9 cellular contexts compared by ENCODE assay signal in genomic region chr11:61061081-61061826, GRCh38. TPM values are rescaled to one million over a fixed set of nuclear protein-coding genes. Genes with fewer than 3 reads are reported as not detected.
A peak's percentile ranks its signal among the peaks of the same experiment; 100 is the strongest.
DNase-seq lines count a peak whose midpoint lies in the region; ATAC-seq, FAIRE-seq and TF ChIP-seq lines count a peak whose summit lies in the region.
"Had no signal": no experiment of that assay in that cellular context is flagged by ENCODE, and none has a peak within 500 bp of the region (broad histone marks: within the 10 kb centered on the region; RNA-seq: fewer than 3 reads in every experiment).

No MANE protein-coding gene starts in this region.

- H3K4me3 Mint-ChIP-seq in activated T-cell treated with anti-CD3 and anti-CD28 coated beads, Interleukin-2, amount 50 U/mL, for 24 hours = peak overlapping the region; percentile 75

- peak; percentile 96 for FAIRE-seq in GM12891 (lab: Jason Lieb, UNC)
- FAIRE-seq: islet of Langerhans had no signal

- H3K27me3 Mint-ChIP-seq in activated T-cell treated with anti-CD3 and anti-CD28 coated beads, Interleukin-2, amount 50 U/mL, for 24 hours = no peaks in the 10 kb centered on the region

- no peak overlapping the region for H3K4me3 ChIP-seq in mucosa of descending colon

- H3K4me1 Mint-ChIP-seq in activated T-cell treated with anti-CD3 and anti-CD28 coated beads, Interleukin-2, amount 50 U/mL, for 24 hours (ENCODE audit: low read depth) = peaks cover 93% of the 10 kb centered on the region

- H3K9me3 Mint-ChIP-seq in activated T-cell treated with anti-CD3 and anti-CD28 coated beads, Interleukin-2, amount 50 U/mL, for 24 hours = no peaks in the 10 kb centered on the region

- DNase-seq in GM12891 (ENCODE audit: insufficient read length, low spot score) (peak; percentile 60), NCI-H69 (lab: John Stamatoyannopoulos, UW) (peak; percentile 20), mucosa of descending colon (no peak), NCI-H1930 (lab: John Stamatoyannopoulos, UW) (no peak), NCI-H1417 treated with DMSO at 0.1 percent for 48 hours (lab: John Stamatoyannopoulos, UW) (no peak), NCI-H1048 (lab: John Stamatoyannopoulos, UW) (no peak)
- peak; percentile 87 for DNase-seq in activated T-cell treated with anti-CD3 and anti-CD28 coated beads, Interleukin-2, amount 50 U/mL, for 24 hours

- peaks cover 88% of the 10 kb centered on the region for H3K36me3 Mint-ChIP-seq in activated T-cell treated with anti-CD3 and anti-CD28 coated beads, Interleukin-2, amount 50 U/mL, for 24 hours (ENCODE audit: low read depth)

- H3K4me1 ChIP-seq in mucosa of descending colon (ENCODE audit: low read depth) = no peaks in the 10 kb centered on the region

- no peak for TF ChIP-seq CTCF in mucosa of descending colon (IDR thresholded peaks at IDR 0.05)

- TF ChIP-seq POLR2A in GM12891 (IDR thresholded peaks at IDR 0.05; ENCODE audit: low read depth, low read length) = peak; percentile 28; the same call in 1 of the 2 replicates

- no peaks in the 10 kb centered on the region for H3K36me3 ChIP-seq in mucosa of descending colon (ENCODE audit: low read depth)

- peak overlapping the region; percentile 100 for H3K27ac Mint-ChIP-seq in activated T-cell treated with anti-CD3 and anti-CD28 coated beads, Interleukin-2, amount 50 U/mL, for 24 hours

- ATAC-seq in HG02610 (IDR thresholded peaks at IDR 0.05; ENCODE audit: unreplicated experiment) (peak; percentile 86), mucosa of descending colon (peak; percentile 30)

- no peaks in the 10 kb centered on the region for H3K9me3 ChIP-seq in mucosa of descending colon

- intact Hi-C loops in mucosa of descending colon (cut with DNase I, micrococcal nuclease) = no loop called here

TF ChIP-seq in GM12891, 5 proteins besides CTCF, POLR2A, EP300 and RAD21:
- TF ChIP-seq TAF1 (IDR thresholded peaks at IDR 0.05; ENCODE audit: low read depth, low read length) = no peak
- peak; percentile 48; the same call in 1 of the 2 replicates for TF ChIP-seq POLR2AphosphoS5 (IDR thresholded peaks at IDR 0.05; ENCODE audit: low read depth, low read length)
- peak; percentile 54 for TF ChIP-seq POU2F2 (IDR thresholded peaks at IDR 0.05; ENCODE audit: low read depth, low read length)
- peak; percentile 98 for TF ChIP-seq SPI1 (IDR thresholded peaks at IDR 0.05; ENCODE audit: low read depth, low read length)
- TF ChIP-seq PAX5 (IDR thresholded peaks at IDR 0.05; ENCODE audit: insufficient read depth, low read length, severe bottlenecking) = peak; percentile 2

RNA-seq across cellular contexts. Expression of gene CD5, which starts 41.0 kb away (rescaled TPM):
- 0.21 TPM for polyA plus RNA-seq in GM12891 (2012; ENCODE audit: low read depth, missing spikeins)
- total RNA-seq in mucosa of descending colon = 1 to 10 TPM; 1.2 to 3.4 (median 1.5) TPM

Comparison
In these comparisons a context has a peak if more than half of its experiments do, and no peak if none do; other contexts are left out.
1. DNase-seq: peak in GM12891 (single experiment), NCI-H69 (single experiment) and activated T-cell treated with anti-CD3 and anti-CD28 coated beads, Interleukin-2, amount 50 U/mL, for 24 hours (single experiment); none in mucosa of descending colon (0 of 3), NCI-H1930 (0 of 2), NCI-H1417 treated with DMSO at 0.1 percent for 48 hours (single experiment) and NCI-H1048 (single experiment).